Comparison of ENCODE assay signal across 9 cellular contexts in the genomic region with DNA sequence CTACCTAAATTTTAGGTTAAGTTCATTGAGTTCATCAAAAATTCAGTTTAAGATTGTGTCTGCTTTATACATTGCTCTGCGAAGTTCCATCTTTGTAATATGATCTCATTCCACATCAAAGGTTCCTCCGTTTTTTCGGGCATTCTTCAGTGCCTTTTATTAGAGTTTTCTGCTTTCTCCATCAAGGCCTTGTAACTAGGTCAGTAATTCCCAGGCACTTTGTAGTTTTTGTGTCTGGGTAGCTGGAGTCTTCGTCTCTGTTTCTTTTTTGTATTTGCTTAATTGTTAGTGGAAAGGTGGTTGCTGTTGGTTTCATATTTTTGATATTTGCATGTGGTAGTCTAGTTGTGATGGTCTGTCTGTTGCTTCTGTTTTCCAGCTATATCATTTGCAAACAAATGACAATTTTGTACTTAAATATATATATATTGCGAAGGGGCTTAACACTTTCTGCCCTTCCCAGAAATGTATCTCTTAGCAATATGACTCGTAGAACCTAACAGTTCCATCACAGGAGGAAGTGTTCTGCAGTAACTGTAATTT.
DNase-seq lines count a peak whose midpoint lies in the region; ATAC-seq and TF ChIP-seq lines count a peak whose summit lies in the region.
"Had no signal": no experiment of that assay in that cellular context is flagged by ENCODE, and none has a peak within 500 bp of the region (broad histone marks: within the 10 kb centered on the region; RNA-seq: fewer than 3 reads in every experiment).

No MANE protein-coding gene starts in this region.

- no peak for TF ChIP-seq POLR2A in gastrocnemius medialis (IDR thresholded peaks at IDR 0.05)

- H3K4me3 ChIP-seq in gastrocnemius medialis (no peak overlapping the region), WERI-Rb-1 (ENCODE audit: low read depth, low read length) (no peak overlapping the region)
- H3K4me3 ChIP-seq: K562 had no signal

- peak overlapping the region; percentile 67 for H3K27ac Mint-ChIP-seq in activated T-helper 17 cell treated with anti-CD3 and anti-CD28 coated beads, Interleukin-2, amount 50 U/mL, for 72 hours

- intact Hi-C loops in gastrocnemius medialis (cut with DNase I; ENCODE audit: low total_unique reads): no loop called here

- ATAC-seq in GM19351 (IDR thresholded peaks at IDR 0.05; ENCODE audit: unreplicated experiment): peak; percentile 40
- ATAC-seq in HG02981 (IDR thresholded peaks at IDR 0.05; ENCODE audit: unreplicated experiment): peak; percentile 33
- ATAC-seq in activated T-helper 17 cell treated with anti-CD3 and anti-CD28 coated beads, Interleukin-2, amount 50 U/mL, for 72 hours (replicated peaks): no peak
- ATAC-seq in gastrocnemius medialis: no peak
- ATAC-seq: K562 had no signal

- peaks cover 55% of the 10 kb centered on the region for H3K36me3 Mint-ChIP-seq in activated T-helper 17 cell treated with anti-CD3 and anti-CD28 coated beads, Interleukin-2, amount 50 U/mL, for 72 hours (ENCODE audit: low read depth)

- peak overlapping the region; percentile 65 for H3K4me3 Mint-ChIP-seq in activated T-helper 17 cell treated with anti-CD3 and anti-CD28 coated beads, Interleukin-2, amount 50 U/mL, for 72 hours

- H3K4me1 Mint-ChIP-seq in activated T-helper 17 cell treated with anti-CD3 and anti-CD28 coated beads, Interleukin-2, amount 50 U/mL, for 72 hours: peaks cover 70% of the 10 kb centered on the region

- H3K27ac ChIP-seq in gastrocnemius medialis: peak overlapping the region in 3 of 4 donors; percentile 3 to 51 (median 22)
- no peak overlapping the region for H3K27ac ChIP-seq in WERI-Rb-1

- in situ Hi-C loops in gastrocnemius medialis (cut with MboI; ENCODE audit: low sequenced_read_pairs in 4 of 4): no loop called here

- no peaks in the 10 kb centered on the region for H3K27me3 Mint-ChIP-seq in activated T-helper 17 cell treated with anti-CD3 and anti-CD28 coated beads, Interleukin-2, amount 50 U/mL, for 72 hours

- no peaks in the 10 kb centered on the region for H3K9me3 Mint-ChIP-seq in activated T-helper 17 cell treated with anti-CD3 and anti-CD28 coated beads, Interleukin-2, amount 50 U/mL, for 72 hours

- TF ChIP-seq CTCF in gastrocnemius medialis (IDR thresholded peaks at IDR 0.05 in 4 of 5, conservative IDR thresholded peaks at IDR 0.05 in 1 of 5): no peak
- no peak for TF ChIP-seq CTCF in WERI-Rb-1 (IDR thresholded peaks at IDR 0.05; ENCODE audit: low read depth, low read length)

- H3K36me3 ChIP-seq in gastrocnemius medialis: no peaks in the 10 kb centered on the region
- H3K36me3 ChIP-seq in WERI-Rb-1: peaks cover 6% of the 10 kb centered on the region; the same call in 1 of the 2 replicates

- DNase-seq in gastrocnemius medialis: no peak
- DNase-seq in NOMO-1 (lab: John Stamatoyannopoulos, UW; ENCODE audit: unreplicated experiment in 2 of 2): no peak
- DNase-seq in cerebellum (ENCODE audit: low spot score): no peak
- DNase-seq in WERI-Rb-1: no peak
- DNase-seq in activated CD8-positive, alpha-beta memory T cell treated with anti-CD3 and anti-CD28 coated beads, Interleukin-2, amount 50 U/mL, for 4 hours: no peak

- peaks cover 18 to 31% of the 10 kb centered on the region in 2 donors for H3K4me1 ChIP-seq in gastrocnemius medialis

- no peaks in the 10 kb centered on the region for H3K9me3 ChIP-seq in gastrocnemius medialis
- H3K9me3 ChIP-seq in WERI-Rb-1 (ENCODE audit: severe bottlenecking): no peaks in the 10 kb centered on the region

- H3K27me3 ChIP-seq in gastrocnemius medialis (no peaks in the 10 kb centered on the region), WERI-Rb-1 (ENCODE audit: insufficient read depth, low read depth, severe bottlenecking) (no peaks in the 10 kb centered on the region)

Comparison
In these comparisons a context has a peak if more than half of its experiments do, and no peak if none do; other contexts are left out.
1. ATAC-seq: peak in GM19351 (single experiment) and HG02981 (single experiment); none in activated T-helper 17 cell treated with anti-CD3 and anti-CD28 coated beads, Interleukin-2, amount 50 U/mL, for 72 hours (single experiment) and gastrocnemius medialis (0 of 2).